ENCODE assay signal across 10 cellular contexts in the genomic region with DNA sequence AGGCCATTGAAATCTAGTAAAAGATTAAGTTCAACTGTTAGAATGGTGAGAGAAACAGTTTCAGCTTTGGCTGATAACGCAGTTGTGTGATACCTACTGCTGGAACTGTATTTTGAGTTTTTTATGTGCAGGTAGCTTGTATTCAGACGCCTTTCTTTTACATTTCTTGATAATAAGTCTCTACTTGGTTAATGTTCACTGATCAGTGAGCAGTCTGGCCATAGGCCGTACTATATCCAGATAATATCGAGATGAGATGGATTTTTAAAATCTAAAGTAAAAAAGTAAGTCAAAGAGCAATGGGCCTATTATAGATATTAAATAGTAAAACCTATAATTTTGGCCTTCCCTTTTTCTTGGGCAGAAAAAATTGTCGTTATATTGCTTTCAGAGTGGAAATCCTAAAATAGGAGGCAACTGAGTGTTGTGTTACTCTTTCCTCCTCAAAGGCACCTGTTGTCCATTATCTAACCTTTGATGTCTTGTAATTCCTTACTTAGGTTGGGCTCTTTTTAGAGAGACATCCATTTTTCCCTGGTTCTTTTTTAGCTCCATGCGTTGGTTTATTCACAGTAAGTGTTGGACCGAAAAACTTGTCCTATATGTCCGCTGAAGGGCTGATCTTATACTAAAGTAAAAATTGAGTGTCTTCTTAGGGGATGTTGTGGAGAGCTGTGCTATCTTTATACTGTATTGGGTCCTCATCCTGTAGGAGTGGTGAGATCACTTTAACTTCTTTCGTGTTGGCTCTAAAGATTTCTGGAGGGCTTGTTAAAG. TPM values are rescaled to one million over a fixed set of nuclear protein-coding genes. Genes with fewer than 3 reads are reported as not detected.
A peak's percentile ranks its signal among the peaks of the same experiment; 100 is the strongest.
DNase-seq lines count a peak whose midpoint lies in the region; ATAC-seq and TF ChIP-seq lines count a peak whose summit lies in the region.
"Had no signal": no experiment of that assay in that cellular context is flagged by ENCODE, and none has a peak within 500 bp of the region (broad histone marks: within the 10 kb centered on the region; RNA-seq: fewer than 3 reads in every experiment).

No MANE protein-coding gene starts in this region.

- H3K36me3 ChIP-seq in CD8-positive, alpha-beta T cell (ENCODE audit: insufficient read depth, low read length), result no peaks in the 10 kb centered on the region
- H3K36me3 ChIP-seq in OCI-LY1 (ENCODE audit: insufficient read depth, low read length), result no peaks in the 10 kb centered on the region
- H3K36me3 ChIP-seq in fibroblast of lung (ENCODE audit: control insufficient read depth, insufficient read depth, low read length), result no peaks in the 10 kb centered on the region
- no peaks in the 10 kb centered on the region for H3K36me3 ChIP-seq in psoas muscle (ENCODE audit: insufficient read depth in 1 of 2, low read depth in 1 of 2)

- DNase-seq in CD8-positive, alpha-beta T cell, result no peak
- DNase-seq in fibroblast of lung (ENCODE audit: low read depth in 2 of 2) (no peak), psoas muscle (no peak), NCI-H1930 (lab: John Stamatoyannopoulos, UW) (no peak), head of caudate nucleus (no peak), natural killer cell (no peak), OCI-M2 (lab: John Stamatoyannopoulos, UW; ENCODE audit: unreplicated experiment) (no peak)
- DNase-seq: activated gamma-delta T cell had no signal

- H3K27me3 ChIP-seq in CD8-positive, alpha-beta T cell (ENCODE audit: insufficient read depth, low read length), result no peaks in the 10 kb centered on the region
- H3K27me3 ChIP-seq in OCI-LY1 (ENCODE audit: insufficient read depth, low read length) (no peaks in the 10 kb centered on the region), fibroblast of lung (ENCODE audit: control insufficient read depth, insufficient read depth, low read length) (no peaks in the 10 kb centered on the region), psoas muscle (ENCODE audit: insufficient read depth in 3 of 3, low read length in 2 of 3) (no peaks in the 10 kb centered on the region)

- CTCF ChIA-PET in CD8-positive, alpha-beta T cell (lab: Charles Lee), result interaction anchor here (0.7 to 5.5 kb wide), 9 partner anchors 12 to 158 kb away, joined by 3 to 38 read pairs (median 6); no protein-coding TSS in a partner anchor

- no peak overlapping the region for H2AFZ ChIP-seq in OCI-LY1 (ENCODE audit: low read length)
- H2AFZ ChIP-seq in fibroblast of lung (ENCODE audit: low read length), result no peak overlapping the region

- H3K4me3 Mint-ChIP-seq in CD8-positive, alpha-beta T cell, result no peak overlapping the region
- no peak overlapping the region for H3K4me3 Mint-ChIP-seq in natural killer cell
- H3K4me3 Mint-ChIP-seq: IgD-negative memory B cell had no signal

- H3K4me1 Mint-ChIP-seq in CD8-positive, alpha-beta T cell (ENCODE audit: low read depth), result peaks cover 30% of the 10 kb centered on the region
- peaks cover under 1 to 9% of the 10 kb centered on the region in 2 donors for H3K4me1 Mint-ChIP-seq in natural killer cell

- H3K9ac ChIP-seq in OCI-LY1 (ENCODE audit: low read length) (peak overlapping the region; percentile 82; the same call in 1 of the 2 replicates), fibroblast of lung (ENCODE audit: insufficient read depth, low read length) (peak overlapping the region; percentile 27)

- no peaks in the 10 kb centered on the region for H3K9me3 ChIP-seq in CD8-positive, alpha-beta T cell (ENCODE audit: low read length)
- H3K9me3 ChIP-seq in OCI-LY1 (ENCODE audit: low read length) (no peaks in the 10 kb centered on the region), fibroblast of lung (ENCODE audit: control insufficient read depth, insufficient read depth, low read depth, low read length) (no peaks in the 10 kb centered on the region), psoas muscle (no peaks in the 10 kb centered on the region)

- no peaks in the 10 kb centered on the region for H3K9me2 ChIP-seq in OCI-LY1 (ENCODE audit: low read depth, low read length)

- TF ChIP-seq CTCF in CD8-positive, alpha-beta T cell (IDR thresholded peaks at IDR 0.05), result no peak
- no peak for TF ChIP-seq CTCF in OCI-LY1 (IDR thresholded peaks at IDR 0.05; ENCODE audit: low read length)
- no peak for TF ChIP-seq CTCF in fibroblast of lung (conservative IDR thresholded peaks at IDR 0.05 in 1 of 2, IDR thresholded peaks at IDR 0.05 in 1 of 2; ENCODE audit: low read depth in 1 of 2, low read length in 2 of 2)
- TF ChIP-seq CTCF in psoas muscle (IDR thresholded peaks at IDR 0.05), result no peak
- TF ChIP-seq CTCF in natural killer cell (IDR thresholded peaks at IDR 0.05), result no peak

- ATAC-seq in CD8-positive, alpha-beta T cell, result no peak
- ATAC-seq in psoas muscle (no peak), natural killer cell (no peak)

- WGBS in psoas muscle, 3 donors, result 73 to 84% (median 83%) methylated on average over 9 of the region's 9 CpGs

- no peaks in the 10 kb centered on the region for H3K9me3 Mint-ChIP-seq in CD8-positive, alpha-beta T cell
- no peaks in the 10 kb centered on the region for H3K9me3 Mint-ChIP-seq in natural killer cell
- H3K9me3 Mint-ChIP-seq: IgD-negative memory B cell had no signal

- POLR2A ChIA-PET in CD8-positive, alpha-beta T cell (lab: Charles Lee), result interaction anchor here (0.6 to 7.9 kb wide), 6 partner anchors 9 to 74 kb away, joined by 3 to 47 read pairs (median 4); no protein-coding TSS in a partner anchor

- peaks cover 48% of the 10 kb centered on the region for H3K4me1 ChIP-seq in CD8-positive, alpha-beta T cell (ENCODE audit: insufficient read depth, low read length)
- H3K4me1 ChIP-seq in OCI-LY1 (ENCODE audit: insufficient read depth, low read length, severe bottlenecking), result peaks cover 36% of the 10 kb centered on the region
- H3K4me1 ChIP-seq in fibroblast of lung (ENCODE audit: control insufficient read depth, extremely low read depth, insufficient read depth, low read length), result peaks cover 7% of the 10 kb centered on the region
- H3K4me1 ChIP-seq in psoas muscle, result peaks cover 22% of the 10 kb centered on the region

- H4K20me1 ChIP-seq in OCI-LY1 (ENCODE audit: insufficient read depth, low read length) (no peaks in the 10 kb centered on the region; the same call in 1 of the 2 replicates), fibroblast of lung (ENCODE audit: control insufficient read depth, extremely low read depth, insufficient read depth, low read length) (no peaks in the 10 kb centered on the region)

- peaks cover 8% of the 10 kb centered on the region for H3K36me3 Mint-ChIP-seq in CD8-positive, alpha-beta T cell
- H3K36me3 Mint-ChIP-seq in natural killer cell, result no peaks in the 10 kb centered on the region

- H3F3A ChIP-seq in OCI-LY1 (ENCODE audit: insufficient read depth, low read length), result no peaks in the 10 kb centered on the region

- H3K4me3 ChIP-seq in CD8-positive, alpha-beta T cell (ENCODE audit: low read depth, low read length), result peak overlapping the region; percentile 72
- peak overlapping the region; percentile 88 for H3K4me3 ChIP-seq in OCI-LY1 (ENCODE audit: low read depth, low read length, poor library complexity, severe bottlenecking)
- H3K4me3 ChIP-seq in fibroblast of lung (replicated peaks in 1 of 4; ENCODE audit: control extremely low read depth in 1 of 4, insufficient read depth in 1 of 4, low read depth in 3 of 4, low read length in 4 of 4), result peak overlapping the region; percentile 71 to 93 (median 90)
- peak overlapping the region; percentile 94 for H3K4me3 ChIP-seq in psoas muscle

- H3K79me2 ChIP-seq in OCI-LY1 (ENCODE audit: insufficient read depth, low read length), result peaks cover 3% of the 10 kb centered on the region; the same call in 1 of the 2 replicates
- H3K79me2 ChIP-seq in fibroblast of lung (ENCODE audit: control insufficient read depth, insufficient read depth, low read length), result peaks cover 62% of the 10 kb centered on the region

- intact Hi-C loops in CD8-positive, alpha-beta T cell (cut with DNase I, micrococcal nuclease), result loop anchor here (2.0 kb wide), 2 partner anchors 26 to 74 kb away; no protein-coding TSS in a partner anchor
- intact Hi-C loops in psoas muscle (cut with DNase I) (loop anchor here in 1 of 2 donors (5.0 kb wide), 1 partner anchor 51 kb away; no protein-coding TSS in a partner anchor), head of caudate nucleus (cut with DNase I) (no loop called here), natural killer cell (cut with micrococcal nuclease) (loop anchor here (2.0 kb wide), 1 partner anchor 74 kb away; no protein-coding TSS in a partner anchor)

- H3K4me2 ChIP-seq in OCI-LY1 (ENCODE audit: low read length) (peak overlapping the region; percentile 84), fibroblast of lung (ENCODE audit: extremely low read depth, insufficient read depth, low read length) (peak overlapping the region; percentile 80)

- peak overlapping the region; percentile 77 for H3K27ac ChIP-seq in CD8-positive, alpha-beta T cell (ENCODE audit: low read depth, low read length)
- H3K27ac ChIP-seq in OCI-LY1 (ENCODE audit: low read depth, low read length, poor library complexity, severe bottlenecking), result no peak overlapping the region
- H3K27ac ChIP-seq in fibroblast of lung (ENCODE audit: insufficient read depth, low read length), result peak overlapping the region; percentile 94
- H3K27ac ChIP-seq in psoas muscle, result no peak overlapping the region

- no peak overlapping the region for H3K27ac Mint-ChIP-seq in CD8-positive, alpha-beta T cell
- no peak overlapping the region for H3K27ac Mint-ChIP-seq in natural killer cell
- H3K27ac Mint-ChIP-seq: IgD-negative memory B cell had no signal

- no peaks in the 10 kb centered on the region for H3K27me3 Mint-ChIP-seq in CD8-positive, alpha-beta T cell (ENCODE audit: low read depth)
- H3K27me3 Mint-ChIP-seq in natural killer cell (ENCODE audit: low read depth in 2 of 2), result no peaks in the 10 kb centered on the region
- H3K27me3 Mint-ChIP-seq: IgD-negative memory B cell had no signal

RNA-seq across cellular contexts. Expression of a gene that starts 1.7 kb away (rescaled TPM):
- 100 to 1,000 TPM; 224 to 240 TPM for total RNA-seq in CD8-positive, alpha-beta T cell
- total RNA-seq in fibroblast of lung (30.8 and 49.5 TPM in 2 replicates), psoas muscle (1 to 10 TPM; 4.4 to 7.5 (median 6.0) TPM), natural killer cell (100 to 1,000 TPM in 1 of 3 donors, 10 to 100 TPM in 2; 88.4 to 136 (median 91.5) TPM)
- polyA plus RNA-seq in fibroblast of lung (62.7 and 65.4 TPM in 2 replicates), psoas muscle (1 to 10 TPM; 2.7 to 8.9 (median 3.0) TPM)
- polyA plus RNA-seq in fibroblast of lung (2012), result 32.0 and 34.4 TPM in 2 replicates
- polyA minus RNA-seq in fibroblast of lung (ENCODE audit: low replicate concordance), result 26.4 and 35.9 TPM in 2 replicates

Comparison
In these comparisons a context has a peak if more than half of its experiments do, and no peak if none do; other contexts are left out.
1. H3K27ac ChIP-seq: peak in CD8-positive, alpha-beta T cell (single experiment) and fibroblast of lung (single experiment); none in OCI-LY1 (single experiment) and psoas muscle (single experiment).
2. Peak in every context shown above with its lines, with median percentiles within 50 percentile points of each other: H3K4me3 ChIP-seq.